ENCODE assay signal across 8 cellular contexts in the genomic region with DNA sequence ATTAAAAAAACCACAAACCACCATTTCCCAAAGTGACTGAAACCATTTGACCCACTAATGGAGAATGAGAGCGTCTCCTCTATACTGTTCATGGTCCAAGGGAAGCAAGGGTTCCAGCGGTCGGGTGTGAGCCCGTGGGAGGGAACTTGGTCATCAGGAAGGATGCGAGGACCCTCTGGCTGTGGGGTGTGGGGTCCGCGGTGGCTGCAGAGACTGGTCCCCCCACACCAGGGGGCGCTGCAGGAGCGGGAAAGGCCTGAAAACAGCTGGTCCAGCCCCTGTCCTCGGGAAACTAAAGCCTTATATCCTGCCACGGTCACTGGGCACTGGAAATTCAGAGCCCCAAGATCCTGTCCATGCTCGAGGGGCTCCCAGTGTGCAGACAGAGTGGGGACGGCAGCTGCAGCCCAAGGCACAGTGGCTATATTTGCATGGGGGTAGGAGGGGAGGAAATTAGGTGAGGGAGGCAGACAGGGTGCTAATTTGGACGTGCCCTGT. TPM values are rescaled to one million over a fixed set of nuclear protein-coding genes. Genes with fewer than 3 reads are reported as not detected.
A peak's percentile ranks its signal among the peaks of the same experiment; 100 is the strongest.
DNase-seq lines count a peak whose midpoint lies in the region; ATAC-seq and TF ChIP-seq lines count a peak whose summit lies in the region.

No MANE protein-coding gene starts in this region.

- peak overlapping the region; percentile 90 for H3K4me2 ChIP-seq in GM23248 (ENCODE audit: unreplicated experiment)

- H3K9ac ChIP-seq in GM23248 (no peak overlapping the region), liver (ENCODE audit: low read depth in 1 of 2, low read length in 2 of 2) (no peak overlapping the region)

- no peaks in the 10 kb centered on the region; the same call in 1 of the 2 replicates for H4K20me1 ChIP-seq in GM23248 (ENCODE audit: insufficient read depth)

- H3K4me1 ChIP-seq in GM23248 (ENCODE audit: insufficient read depth) (peaks cover 11% of the 10 kb centered on the region; the same call in 1 of the 2 replicates), liver (ENCODE audit: control insufficient read depth in 4 of 4, insufficient read depth in 4 of 4, low read length in 3 of 4) (peaks cover 0 to 26% (median 14%) of the 10 kb centered on the region in 4 donors)

- H3K4me3 ChIP-seq in AG09309 (ENCODE audit: control insufficient read depth, low read depth, low read length) (no peak overlapping the region), GM23248 (peak overlapping the region; percentile 56; the same call in 1 of the 2 replicates), liver (ENCODE audit: low read depth in 1 of 3, low read length in 3 of 3) (no peak overlapping the region)

- in situ Hi-C loops in GM23248 (cut with MboI), result loop anchor here (10.0 kb wide), 1 partner anchor 155 kb away; no protein-coding TSS in a partner anchor

- DNase-seq in AG09309 (ENCODE audit: low read depth), result no peak
- DNase-seq in GM23248, result peak; percentile 85
- peak; percentile 10 for DNase-seq in NCI-H524 treated with DMSO at 0.1 percent for 48 hours (lab: John Stamatoyannopoulos, UW)
- DNase-seq in activated CD4-positive, alpha-beta T cell treated with anti-CD3 and anti-CD28 coated beads, Interleukin-2, amount 50 U/mL, for 4 hours, result peak; percentile 76 to 80
- DNase-seq in stimulated activated CD4-positive, alpha-beta T cell treated with anti-CD3 and anti-CD28 coated beads, TNF-alpha, amount 100 ng/mL, for 1 hour (ENCODE audit: low read depth in 3 of 3, low spot score in 1 of 3), result peak; percentile 32 to 84 (median 64)

- H3K79me2 ChIP-seq in GM23248 (ENCODE audit: insufficient read depth), result peaks cover 26% of the 10 kb centered on the region

- H3F3A ChIP-seq in GM23248 (ENCODE audit: insufficient read depth), result peaks cover 19% of the 10 kb centered on the region

- 7 to 8% methylated on average over 14 of the region's 14 CpGs for WGBS in GM23248 (ENCODE audit: low coverage in 1 of 2, low lambda C conversion rate in 2 of 2, missing lambda C conversion rate in 2 of 2), 2 experiments
- WGBS in liver, result 6% methylated on average over 14 of the region's 14 CpGs

- peak overlapping the region; percentile 62 for H2AFZ ChIP-seq in GM23248

- no peak for ATAC-seq in HG02642 (IDR thresholded peaks at IDR 0.05; ENCODE audit: poor library complexity, unreplicated experiment)

- H3K9me2 ChIP-seq in GM23248 (ENCODE audit: insufficient read depth), result no peaks in the 10 kb centered on the region

- no peaks in the 10 kb centered on the region for H3K9me3 ChIP-seq in GM23248 (ENCODE audit: low read depth)
- no peaks in the 10 kb centered on the region for H3K9me3 ChIP-seq in liver (ENCODE audit: control insufficient read depth in 4 of 4, low read length in 3 of 4)

- H3K27ac ChIP-seq in GM23248 (no peak overlapping the region), cingulate gyrus (ENCODE audit: low read depth, low read length) (peak overlapping the region; percentile 81), liver (ENCODE audit: low read depth in 1 of 2, low read length in 2 of 2) (no peak overlapping the region)

- TF ChIP-seq CTCF in AG09309 (IDR thresholded peaks at IDR 0.05; ENCODE audit: control insufficient read depth, insufficient read depth, low read depth, low read length, missing control alignments) (peak; percentile 96), liver (IDR thresholded peaks at IDR 0.05; ENCODE audit: low read depth, low read length, missing input control) (peak; percentile 87)

- H3K27me3 ChIP-seq in GM23248 (replicated peaks; ENCODE audit: insufficient read depth) (no peaks in the 10 kb centered on the region), liver (ENCODE audit: control insufficient read depth in 4 of 4, insufficient read depth in 4 of 4, low read length in 3 of 4) (no peaks in the 10 kb centered on the region)

- H3K36me3 ChIP-seq in GM23248 (ENCODE audit: low read depth), result no peaks in the 10 kb centered on the region
- no peaks in the 10 kb centered on the region for H3K36me3 ChIP-seq in liver (ENCODE audit: control insufficient read depth in 4 of 4, insufficient read depth in 3 of 4, low read depth in 1 of 4, low read length in 3 of 4)

- TF ChIP-seq RAD21 in liver (IDR thresholded peaks at IDR 0.05), result peak; percentile 98 to 99

TF ChIP-seq in liver, 16 proteins besides CTCF, POLR2A, EP300 and RAD21:
- TF ChIP-seq EGR1 (IDR thresholded peaks at IDR 0.05; ENCODE audit: low read depth in 2 of 2) (no peak), SP1 (IDR thresholded peaks at IDR 0.05) (no peak), JUND (IDR thresholded peaks at IDR 0.05) (no peak), RXRA (IDR thresholded peaks at IDR 0.05) (no peak)
- TF ChIP-seq, protein P1, sequence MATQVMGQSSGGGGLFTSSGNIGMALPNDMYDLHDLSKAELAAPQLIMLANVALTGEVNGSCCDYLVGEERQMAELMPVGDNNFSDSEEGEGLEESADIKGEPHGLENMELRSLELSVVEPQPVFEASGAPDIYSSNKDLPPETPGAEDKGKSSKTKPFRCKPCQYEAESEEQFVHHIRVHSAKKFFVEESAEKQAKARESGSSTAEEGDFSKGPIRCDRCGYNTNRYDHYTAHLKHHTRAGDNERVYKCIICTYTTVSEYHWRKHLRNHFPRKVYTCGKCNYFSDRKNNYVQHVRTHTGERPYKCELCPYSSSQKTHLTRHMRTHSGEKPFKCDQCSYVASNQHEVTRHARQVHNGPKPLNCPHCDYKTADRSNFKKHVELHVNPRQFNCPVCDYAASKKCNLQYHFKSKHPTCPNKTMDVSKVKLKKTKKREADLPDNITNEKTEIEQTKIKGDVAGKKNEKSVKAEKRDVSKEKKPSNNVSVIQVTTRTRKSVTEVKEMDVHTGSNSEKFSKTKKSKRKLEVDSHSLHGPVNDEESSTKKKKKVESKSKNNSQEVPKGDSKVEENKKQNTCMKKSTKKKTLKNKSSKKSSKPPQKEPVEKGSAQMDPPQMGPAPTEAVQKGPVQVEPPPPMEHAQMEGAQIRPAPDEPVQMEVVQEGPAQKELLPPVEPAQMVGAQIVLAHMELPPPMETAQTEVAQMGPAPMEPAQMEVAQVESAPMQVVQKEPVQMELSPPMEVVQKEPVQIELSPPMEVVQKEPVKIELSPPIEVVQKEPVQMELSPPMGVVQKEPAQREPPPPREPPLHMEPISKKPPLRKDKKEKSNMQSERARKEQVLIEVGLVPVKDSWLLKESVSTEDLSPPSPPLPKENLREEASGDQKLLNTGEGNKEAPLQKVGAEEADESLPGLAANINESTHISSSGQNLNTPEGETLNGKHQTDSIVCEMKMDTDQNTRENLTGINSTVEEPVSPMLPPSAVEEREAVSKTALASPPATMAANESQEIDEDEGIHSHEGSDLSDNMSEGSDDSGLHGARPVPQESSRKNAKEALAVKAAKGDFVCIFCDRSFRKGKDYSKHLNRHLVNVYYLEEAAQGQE (IDR thresholded peaks at IDR 0.05), result no peak

RNA-seq across cellular contexts. Expression of a gene that starts 4.3 kb away (rescaled TPM):
- total RNA-seq in GM23248 (2014; rRNA removed; shearing (Covaris generic)), result 22.9 and 27.3 TPM in 2 replicates
- polyA plus RNA-seq in GM23248 (2016; fragmentation: Nextera tagmentation; extraction: Ambion mirVana) (22.7 and 23.3 TPM in 2 replicates), liver (1 to 10 TPM; 5.0 to 5.8 TPM)
- total RNA-seq in liver, result 1 to 10 TPM; 4.9 to 7.7 TPM

RNA-seq across cellular contexts. Expression of a gene that starts 10.6 kb away (rescaled TPM):
- total RNA-seq in GM23248 (2014; rRNA removed; shearing (Covaris generic)), result 44.1 and 62.6 TPM in 2 replicates
- 43.9 and 46.1 TPM in 2 replicates for polyA plus RNA-seq in GM23248 (2016; fragmentation: Nextera tagmentation; extraction: Ambion mirVana)
- total RNA-seq in liver, result 10 to 100 TPM; 30.2 to 41.8 TPM
- polyA plus RNA-seq in liver, result 10 to 100 TPM; 29.8 to 31.2 TPM

RNA-seq across cellular contexts. Expression of a gene that starts 26.6 kb away (rescaled TPM):
- total RNA-seq in GM23248 (2014; rRNA removed; shearing (Covaris generic)), result 0.38 TPM in 1 of 2 replicates, not detected in the other
- polyA plus RNA-seq in GM23248 (2016; fragmentation: Nextera tagmentation; extraction: Ambion mirVana) (0.80 TPM in 1 of 2 replicates, not detected in the other), liver (1 to 10 TPM; 1.7 to 2.9 TPM)
- total RNA-seq in liver, result 1 to 10 TPM in 1 of 2 donors, under 1 TPM in 1; 0.42 to 3.1 TPM
